Comparison of ENCODE assay signal across 18 cellular contexts in genomic region chr1:89942014-89942413, GRCh38.
"Had no signal": no experiment of that assay in that cellular context is flagged by ENCODE, and none has a peak within 500 bp of the region (broad histone marks: within the 10 kb centered on the region; RNA-seq: fewer than 3 reads in every experiment).

No MANE protein-coding gene starts in this region.

- H3K36me3 ChIP-seq: left lung, tibial artery had no signal

- DNase-seq: activated CD4-positive, alpha-beta memory T cell treated with anti-CD3 and anti-CD28 coated beads, Interleukin-2, amount 10 ng/mL, durations not matched to agents 7 days and 5 days; activated CD4-positive, alpha-beta T cell treated with anti-CD3 and anti-CD28 coated beads, Interleukin-2, amount 10 ng/mL, durations not matched to agents 24 days and 14 days; activated effector memory CD4-positive, alpha-beta T cell treated with anti-CD3 and anti-CD28 coated beads, Interleukin-2, amount 50 U/mL, for 16 hours; activated naive CD4-positive, alpha-beta T cell treated with anti-CD3 and anti-CD28 coated beads, Interleukin-2, amount 50 U/mL, for 16 hours; activated naive CD8-positive, alpha-beta T cell treated with anti-CD3 and anti-CD28 coated beads, Interleukin-2, amount 50 U/mL, for 24 hours; anterior cingulate cortex; effector CD8-positive, alpha-beta T cell; erythroblast; immature natural killer cell; left lung; naive thymus-derived CD4-positive, alpha-beta T cell; spleen; stimulated activated CD4-positive, alpha-beta T cell treated with anti-CD3 and anti-CD28 coated beads, Interleukin-4, amount 100 ng/mL, for 1 hour; stimulated activated naive CD8-positive, alpha-beta T cell treated with anti-CD3 and anti-CD28 coated beads, Interleukin-15, Interleukin-2, amounts not matched to agents 100 U/mL and 50 U/mL, for 24 hours; tibial artery had no signal

- H3K27me3 ChIP-seq: body of pancreas, left lung, spleen, tibial artery had no signal

- H3K4me1 ChIP-seq: body of pancreas, tibial artery had no signal

- H3K27ac ChIP-seq: body of pancreas, tibial artery, VCaP had no signal

- H3K9me3 ChIP-seq: body of pancreas, left lung, spleen, tibial artery had no signal

- H3K4me3 ChIP-seq: body of pancreas, left lung, spleen, tibial artery had no signal

- ATAC-seq: activated CD4-positive, CD25-positive, alpha-beta regulatory T cell treated with anti-CD3 and anti-CD28 coated beads, Interleukin-2, amount 50 U/mL, for 24 hours; activated naive CD8-positive, alpha-beta T cell treated with anti-CD3 and anti-CD28 coated beads, Interleukin-2, amount 50 U/mL, for 24 hours; body of pancreas had no signal
